ENCODE assay signal across 9 cellular contexts in genomic region chr11:122808494-122808893, GRCh38.
DNase-seq lines count a peak whose midpoint lies in the region; ATAC-seq and TF ChIP-seq lines count a peak whose summit lies in the region.
"Had no signal": no experiment of that assay in that cellular context is flagged by ENCODE, and none has a peak within 500 bp of the region (broad histone marks: within the 10 kb centered on the region; RNA-seq: fewer than 3 reads in every experiment).

No MANE protein-coding gene starts in this region.

- peak overlapping the region; percentile 41 for H3K4me3 Mint-ChIP-seq in activated naive CD8-positive, alpha-beta T cell
- no peak overlapping the region for H3K4me3 Mint-ChIP-seq in nephron

- TF ChIP-seq CTCF in nephron (IDR thresholded peaks at IDR 0.05; ENCODE audit: unreplicated experiment in 3 of 3): no peak

- H3K27ac Mint-ChIP-seq in activated naive CD8-positive, alpha-beta T cell: peak overlapping the region; percentile 75
- H3K27ac Mint-ChIP-seq in nephron: peak overlapping the region; percentile 71 to 97 (median 94)

- H3K27me3 Mint-ChIP-seq in activated naive CD8-positive, alpha-beta T cell: no peaks in the 10 kb centered on the region
- peaks cover 5% of the 10 kb centered on the region for H3K27me3 Mint-ChIP-seq in nephron (ENCODE audit: low read depth)

- H3K4me1 Mint-ChIP-seq in activated naive CD8-positive, alpha-beta T cell (ENCODE audit: low read depth): peaks cover 69% of the 10 kb centered on the region
- peaks cover 17% of the 10 kb centered on the region for H3K4me1 Mint-ChIP-seq in nephron

- peak; percentile 69 to 71 for DNase-seq in AML-193 (lab: John Stamatoyannopoulos, UW)
- DNase-seq in GM19238 (ENCODE audit: insufficient read length, low spot score): peak; percentile 16
- DNase-seq in amniotic stem cell (lab: John Stamatoyannopoulos, UW): no peak
- no peak for DNase-seq in DMS153 treated with DMSO at 0.1 percent for 48 hours (lab: John Stamatoyannopoulos, UW; ENCODE audit: unreplicated experiment)
- DNase-seq in NCI-H1417 (lab: John Stamatoyannopoulos, UW): no peak

- peak; percentile 76 for ATAC-seq in HG03196 (IDR thresholded peaks at IDR 0.05; ENCODE audit: unreplicated experiment)
- ATAC-seq: body of pancreas had no signal

- no peaks in the 10 kb centered on the region for H3K9me3 Mint-ChIP-seq in activated naive CD8-positive, alpha-beta T cell (ENCODE audit: low read depth)
- H3K9me3 Mint-ChIP-seq in nephron: no peaks in the 10 kb centered on the region

- peaks cover 11% of the 10 kb centered on the region for H3K36me3 Mint-ChIP-seq in activated naive CD8-positive, alpha-beta T cell
- peaks cover 4% of the 10 kb centered on the region for H3K36me3 Mint-ChIP-seq in nephron (ENCODE audit: low read depth)

Comparison
In these comparisons a context has a peak if more than half of its experiments do, and no peak if none do; other contexts are left out.
1. DNase-seq: peak in AML-193 (2 of 2) and GM19238 (single experiment); none in amniotic stem cell (single experiment), DMS153 treated with DMSO at 0.1 percent for 48 hours (single experiment) and NCI-H1417 (0 of 3).